Comparison of ENCODE assay signal across 26 cellular contexts in the genomic region with DNA sequence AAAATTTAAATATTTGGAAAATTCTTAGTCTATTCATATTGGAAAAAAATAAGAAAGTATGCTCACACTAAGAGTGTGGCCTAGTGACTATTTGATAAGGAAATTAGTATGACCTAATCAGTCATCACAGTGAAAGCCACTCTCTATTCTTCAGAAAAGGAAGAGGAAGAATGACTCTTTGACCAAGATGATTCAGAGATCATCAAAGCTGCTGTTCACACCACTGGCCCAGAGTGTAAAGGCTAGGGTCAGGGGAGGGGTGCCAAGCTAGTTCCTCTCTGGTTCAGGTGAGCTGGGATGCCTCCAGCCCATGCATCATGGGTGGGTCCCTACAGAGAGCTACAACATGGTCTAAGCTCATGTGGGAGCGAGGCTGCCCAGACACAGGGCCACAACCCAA.
"Had no signal": no experiment of that assay in that cellular context is flagged by ENCODE, and none has a peak within 500 bp of the region (broad histone marks: within the 10 kb centered on the region; RNA-seq: fewer than 3 reads in every experiment).

No MANE protein-coding gene starts in this region.

- H3K4me3 ChIP-seq: hepatocyte, lung, tibial nerve had no signal

- H3K4me2 ChIP-seq: hepatocyte had no signal

- H3K36me3 Mint-ChIP-seq: activated CD4-positive, alpha-beta memory T cell treated with anti-CD3 and anti-CD28 coated beads for 36 hours; activated naive CD4-positive, alpha-beta T cell treated with anti-CD3 and anti-CD28 coated beads, Interleukin-2, amount 50 U/mL, for 72 hours; T-cell had no signal

- H2AFZ ChIP-seq: hepatocyte had no signal

- H3K36me3 ChIP-seq: tibial nerve had no signal

- FAIRE-seq: islet of Langerhans, urothelium cell line had no signal

- H3K4me1 Mint-ChIP-seq: nephron progenitor cell, T-cell had no signal

- DNase-seq: activated CD4-positive, alpha-beta memory T cell treated with anti-CD3 and anti-CD28 coated beads for 36 hours; activated CD4-positive, alpha-beta T cell treated with anti-CD3 and anti-CD28 coated beads for 4 hours; activated gamma-delta T cell treated with Interleukin-2 at 50 U/mL for 16 hours; activated T-cell treated with anti-CD3 and anti-CD28 coated beads for 4 hours; amniotic stem cell; dermis blood vessel endothelial cell; effector memory CD8-positive, alpha-beta T cell; foreskin fibroblast; left colon; midbrain; nephron progenitor cell; occipital lobe; retina; stimulated activated CD8-positive, alpha-beta memory T cell treated with anti-CD3 and anti-CD28 coated beads, Interleukin-4, amount 100 ng/mL, for 48 hours; stimulated activated naive CD8-positive, alpha-beta T cell treated with anti-CD3 and anti-CD28 coated beads, Interleukin-15, Interleukin-2, amounts not matched to agents 100 U/mL and 50 U/mL, for 24 hours; substantia nigra; T-cell; T1000 had no signal

- H3K79me2 ChIP-seq: hepatocyte had no signal

- H3K9me3 ChIP-seq: tibial nerve had no signal

- H3K27me3 Mint-ChIP-seq: activated CD4-positive, alpha-beta memory T cell treated with anti-CD3 and anti-CD28 coated beads for 36 hours; effector memory CD8-positive, alpha-beta T cell; T-cell had no signal

- H3K27ac Mint-ChIP-seq: activated CD4-positive, alpha-beta memory T cell treated with anti-CD3 and anti-CD28 coated beads for 36 hours; activated naive CD4-positive, alpha-beta T cell treated with anti-CD3 and anti-CD28 coated beads, Interleukin-2, amount 50 U/mL, for 72 hours; activated T-helper 1 cell treated with anti-CD3 and anti-CD28 coated beads, Interleukin-12 subunit alpha, Interleukin-12 subunit beta, Interleukin-2, Interleukin-4 antibody, amounts not matched to agents 30 ng/mL and 10 ng/mL and 1 ng/mL, durations not matched to agents 14 hours and 24 hours and 36 hours; effector memory CD8-positive, alpha-beta T cell; nephron progenitor cell; T-cell had no signal

- ATAC-seq: effector memory CD8-positive, alpha-beta T cell; left colon; stimulated activated naive CD8-positive, alpha-beta T cell treated with anti-CD3 and anti-CD28 coated beads, Interleukin-15, Interleukin-2, amounts not matched to agents 100 U/mL and 50 U/mL, for 24 hours; T-cell had no signal

- H3K4me1 ChIP-seq: tibial nerve had no signal

- H3K4me3 Mint-ChIP-seq: activated CD4-positive, alpha-beta memory T cell treated with anti-CD3 and anti-CD28 coated beads for 36 hours; activated T-helper 1 cell treated with anti-CD3 and anti-CD28 coated beads, Interleukin-12 subunit alpha, Interleukin-12 subunit beta, Interleukin-2, Interleukin-4 antibody, amounts not matched to agents 30 ng/mL and 10 ng/mL and 1 ng/mL, durations not matched to agents 14 hours and 24 hours and 36 hours; effector memory CD8-positive, alpha-beta T cell; nephron progenitor cell; T-cell had no signal

- H3K27me3 ChIP-seq: hepatocyte, tibial nerve had no signal

- H3K9me3 Mint-ChIP-seq: activated naive CD4-positive, alpha-beta T cell treated with anti-CD3 and anti-CD28 coated beads, Interleukin-2, amount 50 U/mL, for 72 hours; activated T-helper 1 cell treated with anti-CD3 and anti-CD28 coated beads, Interleukin-12 subunit alpha, Interleukin-12 subunit beta, Interleukin-2, Interleukin-4 antibody, amounts not matched to agents 30 ng/mL and 10 ng/mL and 1 ng/mL, durations not matched to agents 14 hours and 24 hours and 36 hours; nephron progenitor cell had no signal

- H3K27ac ChIP-seq: epithelial cell of prostate, hepatocyte, tibial nerve had no signal
